In genomic region chr5:23763170-23763569, GRCh38 we compare ENCODE assay signal across 16 cellular contexts.
A peak's percentile ranks its signal among the peaks of the same experiment; 100 is the strongest.
DNase-seq lines count a peak whose midpoint lies in the region; ATAC-seq and TF ChIP-seq lines count a peak whose summit lies in the region.
"Had no signal": no experiment of that assay in that cellular context is flagged by ENCODE, and none has a peak within 500 bp of the region (broad histone marks: within the 10 kb centered on the region; RNA-seq: fewer than 3 reads in every experiment).

No MANE protein-coding gene starts in this region.

- no peaks in the 10 kb centered on the region for H3K4me1 Mint-ChIP-seq in endothelial cell (ENCODE audit: unreplicated experiment)
- H3K4me1 Mint-ChIP-seq: CD14-positive monocyte had no signal

- peak; percentile 10 for DNase-seq in DMS153 (lab: John Stamatoyannopoulos, UW)
- no peak for DNase-seq in DMS153 treated with DMSO at 0.1 percent for 48 hours (lab: John Stamatoyannopoulos, UW; ENCODE audit: unreplicated experiment)
- DNase-seq in NCI-H2029 (lab: John Stamatoyannopoulos, UW): peak; percentile 4
- no peak for DNase-seq in NCI-H2029 treated with DMSO at 0.1 percent for 48 hours (lab: John Stamatoyannopoulos, UW)
- peak; percentile 84 for DNase-seq in NCI-H510A treated with DMSO at 0.1 percent for 48 hours (lab: John Stamatoyannopoulos, UW)
- no peak for DNase-seq in lung (ENCODE audit: low spot score)
- DNase-seq in endothelial cell (ENCODE audit: low spot score): no peak
- DNase-seq: CD8-positive, alpha-beta T cell; COR-L47; DMS79; HCEC 1CT; HFFc6 had no signal

- H3K9me3 ChIP-seq in lung (ENCODE audit: control insufficient read depth in 2 of 2, insufficient read depth in 1 of 2, low read length in 1 of 2): no peaks in the 10 kb centered on the region

- no peaks in the 10 kb centered on the region for H3K36me3 Mint-ChIP-seq in endothelial cell (ENCODE audit: low read depth, unreplicated experiment)
- H3K36me3 Mint-ChIP-seq: CD14-positive monocyte; CD8-positive, alpha-beta T cell had no signal

- no peaks in the 10 kb centered on the region for H3K4me1 ChIP-seq in lung (ENCODE audit: control insufficient read depth in 2 of 2, insufficient read depth in 2 of 2, low read length in 2 of 2)

- H3K27me3 Mint-ChIP-seq in endothelial cell (ENCODE audit: unreplicated experiment): no peaks in the 10 kb centered on the region

- H3K27me3 ChIP-seq in lung (ENCODE audit: control insufficient read depth, insufficient read depth): no peaks in the 10 kb centered on the region

- ATAC-seq in lung (ENCODE audit: insufficient read depth, low FRiP score) (peak; percentile 19), esophagus mucosa (no peak)
- ATAC-seq: CD8-positive, alpha-beta T cell; GM12878 had no signal

- H3K4me3 ChIP-seq in lung: no peak overlapping the region
- H3K4me3 ChIP-seq: GM12878 had no signal

- H3K9me3 Mint-ChIP-seq in endothelial cell (ENCODE audit: unreplicated experiment): no peaks in the 10 kb centered on the region

- no peak overlapping the region for H3K27ac ChIP-seq in lung (ENCODE audit: low read depth in 1 of 2, low read length in 1 of 2)
- H3K27ac ChIP-seq: 22Rv1 had no signal

- H3K36me3 ChIP-seq in lung (ENCODE audit: control insufficient read depth in 2 of 2, insufficient read depth in 2 of 2, low read length in 2 of 2): no peaks in the 10 kb centered on the region

- WGBS in lung, 2 donors: 64 to 65% methylated on average over 1 of the region's 1 CpG

- no peak for TF ChIP-seq CTCF in lung (IDR thresholded peaks at IDR 0.05; ENCODE audit: control extremely low read depth, extremely low read depth)
- no peak for TF ChIP-seq CTCF in endothelial cell (IDR thresholded peaks at IDR 0.05; ENCODE audit: unreplicated experiment)

- H3K4me3 Mint-ChIP-seq in endothelial cell (ENCODE audit: unreplicated experiment): no peak overlapping the region
- H3K4me3 Mint-ChIP-seq: CD14-positive monocyte; CD8-positive, alpha-beta T cell; HFFc6 had no signal

- no peak overlapping the region for H3K27ac Mint-ChIP-seq in endothelial cell (ENCODE audit: unreplicated experiment)
- H3K27ac Mint-ChIP-seq: CD14-positive monocyte; CD8-positive, alpha-beta T cell; HFFc6 had no signal

Comparison
In these comparisons a context has a peak if more than half of its experiments do, and no peak if none do; other contexts are left out.
1. DNase-seq: peak in DMS153 (single experiment), NCI-H2029 (single experiment) and NCI-H510A treated with DMSO at 0.1 percent for 48 hours (single experiment); none in DMS153 treated with DMSO at 0.1 percent for 48 hours (single experiment), NCI-H2029 treated with DMSO at 0.1 percent for 48 hours (single experiment), lung (single experiment) and endothelial cell (single experiment).